ENCODE assay signal across 8 cellular contexts in the genomic region with DNA sequence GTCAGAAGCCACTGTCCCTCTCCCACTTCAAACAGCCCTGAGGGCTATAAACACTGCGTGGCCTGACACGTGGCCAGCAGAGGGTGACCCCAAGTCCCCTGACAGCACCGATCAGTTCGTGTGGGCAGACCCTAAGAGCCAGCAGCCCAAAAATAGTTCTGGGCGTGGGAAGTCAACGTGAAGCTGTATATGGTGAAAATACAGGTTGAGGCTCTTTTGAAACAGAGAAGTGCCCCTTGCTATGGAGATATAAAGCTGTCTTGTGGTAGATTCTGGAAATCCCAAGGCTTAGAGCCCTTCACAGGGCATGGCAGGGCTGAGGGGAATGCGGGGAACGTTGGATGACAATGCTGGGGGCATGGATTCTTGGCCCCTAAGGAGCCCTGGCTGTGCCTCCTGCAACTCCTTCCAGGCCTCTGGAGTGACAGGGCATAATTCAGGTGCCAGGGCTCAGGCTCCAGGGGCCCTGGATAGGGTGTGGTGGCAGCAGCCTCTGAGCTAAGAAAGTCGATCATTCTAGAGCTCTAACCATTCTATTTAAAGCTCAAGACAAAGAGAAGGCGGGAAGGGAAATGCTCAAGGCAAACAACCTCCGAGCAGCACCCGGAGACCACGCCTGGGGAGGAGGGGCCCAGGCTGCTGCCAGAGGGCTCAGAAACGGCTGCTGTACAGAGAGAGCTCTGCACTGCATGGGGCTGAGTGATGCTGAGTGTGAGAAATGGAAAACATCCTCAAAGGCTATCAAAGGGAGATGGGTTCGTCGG.
DNase-seq lines count a peak whose midpoint lies in the region; ATAC-seq and TF ChIP-seq lines count a peak whose summit lies in the region.

No MANE protein-coding gene starts in this region.

- no peaks in the 10 kb centered on the region for H3K9me2 ChIP-seq in neural cell (ENCODE audit: insufficient read depth, low read length)

- POLR2A ChIA-PET in GM10248 (lab: Yijun Ruan, JAX), result interaction anchor here (0.6 kb wide), 1 partner anchor 20 kb away, joined by 4 read pairs; no protein-coding TSS in a partner anchor

- H4K20me1 ChIP-seq in neural cell (ENCODE audit: insufficient read depth), result no peaks in the 10 kb centered on the region

- H3K4me1 ChIP-seq in aorta (ENCODE audit: control insufficient read depth in 1 of 2, insufficient read depth in 2 of 2, low read length in 2 of 2), result no peaks in the 10 kb centered on the region

- H3K4me3 ChIP-seq in H7 (ENCODE audit: insufficient read depth, low read depth, low read length) (no peak overlapping the region), choroid plexus epithelial cell (ENCODE audit: low read depth, low read length) (no peak overlapping the region), neural cell (ENCODE audit: low read length) (peak overlapping the region; percentile 16), aorta (ENCODE audit: low read length in 2 of 2) (no peak overlapping the region)

- H3K27ac ChIP-seq in neural cell (ENCODE audit: low read length), result peak overlapping the region; percentile 67
- H3K27ac ChIP-seq in aorta (ENCODE audit: low read depth in 1 of 2, low read length in 2 of 2), result no peak overlapping the region

- H3K36me3 ChIP-seq in H7 (replicated peaks; ENCODE audit: control insufficient read depth, insufficient read depth, low read length) (no peaks in the 10 kb centered on the region), neural cell (ENCODE audit: insufficient read depth, low read length) (no peaks in the 10 kb centered on the region), aorta (ENCODE audit: control insufficient read depth in 1 of 2, insufficient read depth in 2 of 2, low read length in 1 of 2) (no peaks in the 10 kb centered on the region)

- H3K27me3 ChIP-seq in H7 (ENCODE audit: control insufficient read depth, insufficient read depth, low read length) (peaks cover 1% of the 10 kb centered on the region; the same call in 1 of the 2 replicates), neural cell (ENCODE audit: insufficient read depth, low read depth, low read length) (no peaks in the 10 kb centered on the region), aorta (ENCODE audit: control insufficient read depth in 1 of 2, insufficient read depth in 2 of 2, low read length in 1 of 2) (no peaks in the 10 kb centered on the region)

- TF ChIP-seq EP300 in neural cell (conservative IDR thresholded peaks at IDR 0.05; ENCODE audit: poor library complexity, severe bottlenecking), result no peak

- WGBS in aorta, 2 donors, result 24 to 31% methylated on average over 16 of the region's 16 CpGs

- TF ChIP-seq CTCF in GM10248 (IDR thresholded peaks at IDR 0.05; ENCODE audit: control extremely low read depth, extremely low read depth, low read depth, missing control alignments) (no peak), choroid plexus epithelial cell (conservative IDR thresholded peaks at IDR 0.05; ENCODE audit: low read depth, low read length) (no peak), neural cell (IDR thresholded peaks at IDR 0.05; ENCODE audit: poor library complexity, severe bottlenecking) (no peak)

- H2AFZ ChIP-seq in neural cell (ENCODE audit: low read depth, low read length), result peak overlapping the region; percentile 31

- TF ChIP-seq RAD21 in neural cell (conservative IDR thresholded peaks at IDR 0.05), result peak; percentile 22

- H3F3A ChIP-seq in neural cell (ENCODE audit: insufficient read depth, low read length, poor library complexity, severe bottlenecking), result no peaks in the 10 kb centered on the region

- CTCF ChIA-PET in GM10248 (lab: Yijun Ruan, JAX), result interaction anchor here (0.7 to 6.0 kb wide), 11 partner anchors 12 to 146 kb away, joined by 3 to 42 read pairs (median 4); no protein-coding TSS in a partner anchor

- H3K4me2 ChIP-seq in neural cell (ENCODE audit: low read length), result no peak overlapping the region

- H3K9ac ChIP-seq in neural cell (ENCODE audit: low read length), result peak overlapping the region; percentile 53

- no peaks in the 10 kb centered on the region for H3K9me3 ChIP-seq in neural cell (ENCODE audit: low read length)
- H3K9me3 ChIP-seq in aorta (ENCODE audit: control insufficient read depth, low read length), result no peaks in the 10 kb centered on the region

- ATAC-seq in aorta (ENCODE audit: low FRiP score), result peak; percentile 62

- H3K79me2 ChIP-seq in neural cell (replicated peaks; ENCODE audit: insufficient read depth, low read length), result no peaks in the 10 kb centered on the region

- intact Hi-C loops in aorta (cut with DNase I), result no loop called here

- DNase-seq in GM10248 (ENCODE audit: extremely low spot score), result peak; percentile 84
- DNase-seq in H7, result peak; percentile 78
- DNase-seq in NCI-H1436 treated with DMSO at 0.1 percent for 48 hours (lab: John Stamatoyannopoulos, UW), result peak; percentile 92
- DNase-seq in activated CD4-positive, CD25-positive, alpha-beta regulatory T cell (lab: John Stamatoyannopoulos, UW), result peak in 3 of 4 experiments; percentile 34 to 82 (median 76)
- peak; percentile 60 for DNase-seq in choroid plexus epithelial cell (ENCODE audit: low read depth)
- DNase-seq in aorta, result peak in 1 of 2 donors; percentile 68
- DNase-seq in mesenteric fat pad (ENCODE audit: low spot score), result no peak

TF ChIP-seq in neural cell, 6 proteins besides CTCF, POLR2A, EP300 and RAD21:
- TF ChIP-seq POLR2AphosphoS5 (IDR thresholded peaks at IDR 0.05) (peak; percentile 54), EZH2 (IDR thresholded peaks at IDR 0.05; ENCODE audit: borderline replicate concordance, insufficient read depth, low read length, poor library complexity, severe bottlenecking) (no peak), MXI1 (conservative IDR thresholded peaks at IDR 0.05; ENCODE audit: poor library complexity, severe bottlenecking) (no peak), SMC3 (conservative IDR thresholded peaks at IDR 0.05; ENCODE audit: poor library complexity) (peak; percentile 41), TAF1 (IDR thresholded peaks at IDR 0.05; ENCODE audit: low read depth) (peak; percentile 36)
- TF ChIP-seq, protein P1, sequence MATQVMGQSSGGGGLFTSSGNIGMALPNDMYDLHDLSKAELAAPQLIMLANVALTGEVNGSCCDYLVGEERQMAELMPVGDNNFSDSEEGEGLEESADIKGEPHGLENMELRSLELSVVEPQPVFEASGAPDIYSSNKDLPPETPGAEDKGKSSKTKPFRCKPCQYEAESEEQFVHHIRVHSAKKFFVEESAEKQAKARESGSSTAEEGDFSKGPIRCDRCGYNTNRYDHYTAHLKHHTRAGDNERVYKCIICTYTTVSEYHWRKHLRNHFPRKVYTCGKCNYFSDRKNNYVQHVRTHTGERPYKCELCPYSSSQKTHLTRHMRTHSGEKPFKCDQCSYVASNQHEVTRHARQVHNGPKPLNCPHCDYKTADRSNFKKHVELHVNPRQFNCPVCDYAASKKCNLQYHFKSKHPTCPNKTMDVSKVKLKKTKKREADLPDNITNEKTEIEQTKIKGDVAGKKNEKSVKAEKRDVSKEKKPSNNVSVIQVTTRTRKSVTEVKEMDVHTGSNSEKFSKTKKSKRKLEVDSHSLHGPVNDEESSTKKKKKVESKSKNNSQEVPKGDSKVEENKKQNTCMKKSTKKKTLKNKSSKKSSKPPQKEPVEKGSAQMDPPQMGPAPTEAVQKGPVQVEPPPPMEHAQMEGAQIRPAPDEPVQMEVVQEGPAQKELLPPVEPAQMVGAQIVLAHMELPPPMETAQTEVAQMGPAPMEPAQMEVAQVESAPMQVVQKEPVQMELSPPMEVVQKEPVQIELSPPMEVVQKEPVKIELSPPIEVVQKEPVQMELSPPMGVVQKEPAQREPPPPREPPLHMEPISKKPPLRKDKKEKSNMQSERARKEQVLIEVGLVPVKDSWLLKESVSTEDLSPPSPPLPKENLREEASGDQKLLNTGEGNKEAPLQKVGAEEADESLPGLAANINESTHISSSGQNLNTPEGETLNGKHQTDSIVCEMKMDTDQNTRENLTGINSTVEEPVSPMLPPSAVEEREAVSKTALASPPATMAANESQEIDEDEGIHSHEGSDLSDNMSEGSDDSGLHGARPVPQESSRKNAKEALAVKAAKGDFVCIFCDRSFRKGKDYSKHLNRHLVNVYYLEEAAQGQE (IDR thresholded peaks at IDR 0.05; ENCODE audit: borderline replicate concordance), result no peak
TF ChIP-seq in neural cell: peak in this region for 3.
